In the genomic region with DNA sequence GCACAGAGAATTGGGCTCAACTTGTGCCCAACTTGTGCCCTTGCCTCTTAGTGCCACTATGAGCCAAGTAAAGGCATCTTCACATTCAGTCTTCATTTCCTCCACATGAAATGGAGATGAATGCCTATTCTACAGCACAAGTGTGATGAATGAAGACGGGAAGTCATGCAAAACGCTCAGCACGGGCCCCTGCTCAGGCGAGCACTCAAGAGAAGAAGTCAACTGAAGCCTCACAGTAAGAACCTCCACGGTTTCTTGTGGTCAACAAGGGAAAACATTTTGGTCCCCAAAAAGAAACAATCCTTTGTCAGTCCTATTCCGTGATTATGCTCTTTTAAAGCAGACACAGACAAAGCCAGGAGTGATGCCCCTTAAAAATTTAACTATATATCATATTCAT, we compare ENCODE assay signal across 14 cellular contexts.
DNase-seq lines count a peak whose midpoint lies in the region; ATAC-seq and TF ChIP-seq lines count a peak whose summit lies in the region.
"Had no signal": no experiment of that assay in that cellular context is flagged by ENCODE, and none has a peak within 500 bp of the region (broad histone marks: within the 10 kb centered on the region; RNA-seq: fewer than 3 reads in every experiment).

No MANE protein-coding gene starts in this region.

- H3K9me3 ChIP-seq in right atrium auricular region (no peaks in the 10 kb centered on the region), subcutaneous abdominal adipose tissue (ENCODE audit: control insufficient read depth in 5 of 5, low read length in 5 of 5) (no peaks in the 10 kb centered on the region), ascending aorta (no peaks in the 10 kb centered on the region)
- H3K9me3 ChIP-seq: SK-N-SH, tibial artery had no signal

- ATAC-seq in Right ventricle myocardium superior (ENCODE audit: poor library complexity) (no peak), HG03342 (IDR thresholded peaks at IDR 0.05; ENCODE audit: unreplicated experiment) (peak; percentile 30), HG03039 (IDR thresholded peaks at IDR 0.05; ENCODE audit: unreplicated experiment) (no peak)

- peaks cover 35% of the 10 kb centered on the region for H3K36me3 ChIP-seq in right atrium auricular region
- H3K36me3 ChIP-seq in subcutaneous abdominal adipose tissue (ENCODE audit: control insufficient read depth in 5 of 5, insufficient read depth in 5 of 5, low read length in 5 of 5), result peaks cover 0 to 58% (median 47%) of the 10 kb centered on the region in 5 donors
- peaks cover 39 to 51% of the 10 kb centered on the region in 2 donors for H3K36me3 ChIP-seq in ascending aorta

- intact Hi-C loops in Right ventricle myocardium superior (cut with DNase I), result loop anchor here (5.0 to 10.0 kb wide), 3 partner anchors 35 to 103 kb away; a partner anchor contains a TSS
- intact Hi-C loops in ascending aorta (cut with DNase I), result no loop called here

- H3K4me1 ChIP-seq in right atrium auricular region, result peaks cover 0 to 80% of the 10 kb centered on the region in 2 donors
- H3K4me1 ChIP-seq in subcutaneous abdominal adipose tissue (ENCODE audit: control insufficient read depth in 5 of 5, insufficient read depth in 5 of 5, low read length in 5 of 5), result peaks cover 11 to 70% (median 51%) of the 10 kb centered on the region in 5 donors
- H3K4me1 ChIP-seq in ascending aorta, result peaks cover 17 to 28% of the 10 kb centered on the region in 2 donors

- peak overlapping the region in 1 of 5 donors; percentile 16 for H3K9ac ChIP-seq in subcutaneous abdominal adipose tissue (ENCODE audit: low read length in 5 of 5)
- H3K9ac ChIP-seq: SK-N-SH had no signal

- DNase-seq in right atrium auricular region (ENCODE audit: low spot score) (no peak), Right ventricle myocardium superior (no peak), germinal center (ENCODE audit: low spot score) (peak; percentile 59), dermis blood vessel endothelial cell (no peak), ascending aorta (ENCODE audit: low spot score in 2 of 2) (no peak)
- DNase-seq: activated CD4-positive, alpha-beta T cell treated with anti-CD3 and anti-CD28 coated beads, Interleukin-2, amount 10 ng/mL, durations not matched to agents 7 days and 5 days; activated naive CD4-positive, alpha-beta T cell treated with Interleukin-2 at 50 U/mL for 16 hours; NCI-H1092; posterior cingulate gyrus; SK-N-SH; tibial artery had no signal

- H3K27ac ChIP-seq in right atrium auricular region (peak overlapping the region; percentile 81 to 86), subcutaneous abdominal adipose tissue (ENCODE audit: low read depth, low read length) (peak overlapping the region; percentile 61), ascending aorta (no peak overlapping the region)
- H3K27ac ChIP-seq: tibial artery had no signal

- H3K4me3 ChIP-seq in right atrium auricular region (no peak overlapping the region), subcutaneous abdominal adipose tissue (ENCODE audit: low read depth in 1 of 5, low read length in 5 of 5) (no peak overlapping the region), ascending aorta (no peak overlapping the region)
- H3K4me3 ChIP-seq: tibial artery had no signal

- H3K27me3 ChIP-seq in right atrium auricular region (no peaks in the 10 kb centered on the region), subcutaneous abdominal adipose tissue (ENCODE audit: control insufficient read depth in 5 of 5, insufficient read depth in 4 of 5, low read length in 5 of 5) (no peaks in the 10 kb centered on the region), ascending aorta (no peaks in the 10 kb centered on the region)
- H3K27me3 ChIP-seq: tibial artery had no signal

- TF ChIP-seq CTCF in right atrium auricular region (IDR thresholded peaks at IDR 0.05) (no peak), ascending aorta (IDR thresholded peaks at IDR 0.05) (no peak)

Comparison
In these comparisons a context has a peak if more than half of its experiments do, and no peak if none do; other contexts are left out.
1. H3K27ac ChIP-seq: peak in right atrium auricular region (2 of 2) and subcutaneous abdominal adipose tissue (single experiment); none in ascending aorta (0 of 2).